Comparison of ENCODE assay signal across 17 cellular contexts in genomic region chr9:23683021-23683431, GRCh38.
DNase-seq lines count a peak whose midpoint lies in the region; ATAC-seq and TF ChIP-seq lines count a peak whose summit lies in the region.
"Had no signal": no experiment of that assay in that cellular context is flagged by ENCODE, and none has a peak within 500 bp of the region (broad histone marks: within the 10 kb centered on the region; RNA-seq: fewer than 3 reads in every experiment).

No MANE protein-coding gene starts in this region.

- in situ Hi-C loops in KBM-7 (cut with MboI; ENCODE audit: low pct_unique_long_range_greater_than_20kb, low sequenced_read_pairs): no loop called here

- H3K9me3 ChIP-seq in thyroid gland: no peaks in the 10 kb centered on the region
- H3K9me3 ChIP-seq: A549, lower lobe of right lung, pancreas, tibial artery had no signal

- ATAC-seq in foreskin keratinocyte: peak; percentile 83
- ATAC-seq: A549; activated CD8-positive, alpha-beta T cell treated with anti-CD3 and anti-CD28 coated beads for 36 hours; lower lobe of right lung; Panc1; pancreas had no signal

- no peaks in the 10 kb centered on the region for H3K36me3 ChIP-seq in thyroid gland
- H3K36me3 ChIP-seq: lower lobe of right lung, pancreas, tibial artery had no signal

- TF ChIP-seq POLR2A in thyroid gland (IDR thresholded peaks at IDR 0.05): no peak

- H3K4me3 ChIP-seq in thyroid gland (replicated peaks in 1 of 3): no peak overlapping the region
- H3K4me3 ChIP-seq: A549, hepatocyte, lower lobe of right lung, pancreas, tibial artery had no signal

- no peak for TF ChIP-seq CTCF in foreskin keratinocyte (conservative IDR thresholded peaks at IDR 0.05)
- no peak for TF ChIP-seq CTCF in thyroid gland (IDR thresholded peaks at IDR 0.05)

- 72 to 77% methylated on average over 2 of the region's 2 CpGs for WGBS in thyroid gland, 2 donors

- intact Hi-C loops in thyroid gland (cut with DNase I): no loop called here

- no peak overlapping the region for H3K27ac ChIP-seq in foreskin keratinocyte
- H3K27ac ChIP-seq in thyroid gland: no peak overlapping the region
- H3K27ac ChIP-seq: A549, hepatocyte, lower lobe of right lung, pancreas, tibial artery had no signal

- H3K27me3 ChIP-seq in foreskin keratinocyte (no peaks in the 10 kb centered on the region), thyroid gland (no peaks in the 10 kb centered on the region)
- H3K27me3 ChIP-seq: hepatocyte, pancreas, tibial artery had no signal

- H3K4me1 ChIP-seq in foreskin keratinocyte (peaks cover 29% of the 10 kb centered on the region), thyroid gland (no peaks in the 10 kb centered on the region)
- H3K4me1 ChIP-seq: A549, lower lobe of right lung, pancreas had no signal

- DNase-seq in NCI-H1436 (lab: John Stamatoyannopoulos, UW) (peak; percentile 32), NCI-H1436 treated with DMSO at 0.1 percent for 48 hours (lab: John Stamatoyannopoulos, UW) (no peak), RPMI7951 (ENCODE audit: low read depth) (peak; percentile 51), foreskin keratinocyte (peak; percentile 84 to 92), superior temporal gyrus (ENCODE audit: extremely low spot score) (peak; percentile 56), KBM-7 (no peak), thyroid gland (no peak), NCI-H1417 treated with DMSO at 0.1 percent for 48 hours (lab: John Stamatoyannopoulos, UW) (no peak)
- DNase-seq: activated CD8-positive, alpha-beta T cell treated with anti-CD3 and anti-CD28 coated beads for 36 hours; activated gamma-delta T cell; lower lobe of right lung; NCI-H2029; pancreas; tibial artery had no signal

Comparison
In these comparisons a context has a peak if more than half of its experiments do, and no peak if none do; other contexts are left out.
1. DNase-seq: peak in NCI-H1436 (single experiment), RPMI7951 (single experiment), foreskin keratinocyte (2 of 2) and superior temporal gyrus (single experiment); none in NCI-H1436 treated with DMSO at 0.1 percent for 48 hours (single experiment), KBM-7 (single experiment), thyroid gland (0 of 2) and NCI-H1417 treated with DMSO at 0.1 percent for 48 hours (single experiment).